ENCODE assay signal across 8 cellular contexts in genomic region chr10:73252445-73253225, GRCh38. TPM values are rescaled to one million over a fixed set of nuclear protein-coding genes. Genes with fewer than 3 reads are reported as not detected.
DNase-seq lines count a peak whose midpoint lies in the region; ATAC-seq and TF ChIP-seq lines count a peak whose summit lies in the region.

MRPS16 (minus strand) TSS chr10:73252644; CDS start chr10:73252482, 162 bp downstream.

- no peaks in the 10 kb centered on the region for H3K9me3 ChIP-seq in mucosa of descending colon

- DNase-seq in DMS 273 (lab: John Stamatoyannopoulos, UW; ENCODE audit: unreplicated experiment) (peak; percentile 96), OCI-M2 (lab: John Stamatoyannopoulos, UW; ENCODE audit: unreplicated experiment) (peak; percentile 23), activated T-cell treated with anti-CD3 and anti-CD28 coated beads for 4 hours (peak; percentile 90), epithelial cell of prostate (ENCODE audit: low read depth, low spot score) (peak; percentile 85), mucosa of descending colon (peak; percentile 93 to 98 (median 94))
- peak; percentile 88 for DNase-seq in stimulated activated CD8-positive, alpha-beta memory T cell treated with anti-CD3 and anti-CD28 coated beads, Interleukin-4, amount 100 ng/mL, for 24 hours (ENCODE audit: low read depth)

- peak within 1 kb of the TSS; percentile 97 to 100 (median 98) for H3K4me3 Mint-ChIP-seq in IgD-negative memory B cell

- intact Hi-C loops in mucosa of descending colon (cut with DNase I, micrococcal nuclease), result loop anchor here in 1 of 2 donors (5.0 kb wide), 1 partner anchor 160 kb away; the partner anchor contains the start of gene ANXA7

- peaks cover 32 to 37% (median 34%) of the 10 kb centered on the region in 3 donors for H3K4me1 Mint-ChIP-seq in IgD-negative memory B cell

- no peaks in the 10 kb centered on the region for H3K36me3 ChIP-seq in mucosa of descending colon (ENCODE audit: low read depth)

- peaks cover 2% of the 10 kb centered on the region for H3K36me3 Mint-ChIP-seq in IgD-negative memory B cell

- ATAC-seq in GM21528 (IDR thresholded peaks at IDR 0.05; ENCODE audit: low FRiP score, unreplicated experiment), result peak; percentile 77
- peak; percentile 98 for ATAC-seq in mucosa of descending colon

- H3K9me3 Mint-ChIP-seq in IgD-negative memory B cell, result no peaks in the 10 kb centered on the region

- no peak for TF ChIP-seq CTCF in mucosa of descending colon (IDR thresholded peaks at IDR 0.05)

- peaks cover 19% of the 10 kb centered on the region for H3K4me1 ChIP-seq in mucosa of descending colon (ENCODE audit: low read depth)

- H3K4me3 ChIP-seq in mucosa of descending colon, result peak within 1 kb of the TSS; percentile 60

- peak within 1 kb of the TSS; percentile 91 for H3K27ac ChIP-seq in epithelial cell of prostate

- H3K27ac Mint-ChIP-seq in IgD-negative memory B cell, result peak within 1 kb of the TSS; percentile 94 to 96 (median 96)

- no peaks in the 10 kb centered on the region for H3K27me3 Mint-ChIP-seq in IgD-negative memory B cell

RNA-seq across cellular contexts. Expression of gene MRPS16, which starts in this region (rescaled TPM):
- polyA plus RNA-seq in IgD-negative memory B cell, result 119 TPM
- 100 to 1,000 TPM in 1 of 3 donors, 10 to 100 TPM in 2; 76.7 to 108 (median 88.9) TPM for total RNA-seq in mucosa of descending colon

Comparison
In these comparisons a context has a peak if more than half of its experiments do, and no peak if none do; other contexts are left out.
1. Peak in every context shown above with its lines: DNase-seq, ATAC-seq, H3K4me3 ChIP-seq and H3K27ac ChIP-seq.
2. DNase-seq: peak in every context shown above with its lines; median percentile 96 in DMS 273; 94 in mucosa of descending colon; 90 in activated T-cell treated with anti-CD3 and anti-CD28 coated beads for 4 hours; 88 in stimulated activated CD8-positive, alpha-beta memory T cell treated with anti-CD3 and anti-CD28 coated beads, Interleukin-4, amount 100 ng/mL, for 24 hours; 85 in epithelial cell of prostate; 23 in OCI-M2.